In genomic region chr1:66752000-66752592, GRCh38 we compare ENCODE assay signal across 9 cellular contexts. TPM values are rescaled to one million over a fixed set of nuclear protein-coding genes. Genes with fewer than 3 reads are reported as not detected.
DNase-seq lines count a peak whose midpoint lies in the region; ATAC-seq and TF ChIP-seq lines count a peak whose summit lies in the region.
"Had no signal": no experiment of that assay in that cellular context is flagged by ENCODE, and none has a peak within 500 bp of the region (broad histone marks: within the 10 kb centered on the region; RNA-seq: fewer than 3 reads in every experiment).

Gene DYNLT5, plus strand, starts transcription at chr1:66752459. Its CDS starts 2,200 bp downstream, at chr1:66754659.

- TF ChIP-seq CTCF in SK-N-SH (IDR thresholded peaks at IDR 0.05) (no peak), esophagus muscularis mucosa (IDR thresholded peaks at IDR 0.05) (peak in 2 of 3 experiments; percentile 4 to 9), type B pancreatic cell (conservative IDR thresholded peaks at IDR 0.05) (peak; percentile 41)

- H3K27me3 Mint-ChIP-seq in T-helper 17 cell (peaks cover 72% of the 10 kb centered on the region), type B pancreatic cell (peaks cover 59% of the 10 kb centered on the region)

- TF ChIP-seq RAD21 in SK-N-SH (IDR thresholded peaks at IDR 0.05; ENCODE audit: low read length), result no peak

- no peaks in the 10 kb centered on the region for H3F3A ChIP-seq in SK-N-SH (replicated peaks; ENCODE audit: insufficient read depth)

- H3K4me3 ChIP-seq in SK-N-SH (ENCODE audit: low read depth in 2 of 2, low read length in 1 of 2), result no peak within 1 kb of the TSS
- peak within 1 kb of the TSS; percentile 48 to 58 (median 53) for H3K4me3 ChIP-seq in esophagus muscularis mucosa
- peak within 1 kb of the TSS; percentile 25 for H3K4me3 ChIP-seq in mononuclear cell (ENCODE audit: low read length)

- intact Hi-C loops in esophagus muscularis mucosa (cut with DNase I), result no loop called here

- H3K4me1 Mint-ChIP-seq in T-helper 17 cell (peaks cover 14% of the 10 kb centered on the region), type B pancreatic cell (ENCODE audit: unreplicated experiment) (peaks cover 4% of the 10 kb centered on the region)

- H3K36me3 Mint-ChIP-seq in T-helper 17 cell (ENCODE audit: low read depth), result peaks cover 4% of the 10 kb centered on the region
- no peaks in the 10 kb centered on the region for H3K36me3 Mint-ChIP-seq in type B pancreatic cell

- no peaks in the 10 kb centered on the region for H3K79me2 ChIP-seq in SK-N-SH (ENCODE audit: insufficient read depth)

- 95% methylated on average over 24 of the region's 35 CpGs for WGBS in SK-N-SH (ENCODE audit: low lambda C conversion rate)
- WGBS in esophagus muscularis mucosa, result 38% methylated on average over 15 of the region's 35 CpGs

- H3K4me1 ChIP-seq in SK-N-SH (ENCODE audit: control insufficient read depth in 1 of 2, insufficient read depth in 2 of 2, low read depth in 1 of 2, low read length in 1 of 2), result peaks cover 0 to 3% of the 10 kb centered on the region in 2 experiments; a peak in 3 of 4 replicates
- H3K4me1 ChIP-seq in esophagus muscularis mucosa, result peaks cover 7 to 18% (median 14%) of the 10 kb centered on the region in 4 donors
- peaks cover 19% of the 10 kb centered on the region for H3K4me1 ChIP-seq in mononuclear cell (ENCODE audit: insufficient read depth, low read length)

- no peaks in the 10 kb centered on the region for H3K9me3 Mint-ChIP-seq in type B pancreatic cell

- no peaks in the 10 kb centered on the region for H3K9me2 ChIP-seq in SK-N-SH

- no peak for TF ChIP-seq EP300 in SK-N-SH (IDR thresholded peaks at IDR 0.05; ENCODE audit: borderline replicate concordance in 1 of 2, low read depth in 1 of 2, low read length in 1 of 2)
- no peak for TF ChIP-seq EP300 in esophagus muscularis mucosa (IDR thresholded peaks at IDR 0.05)

- H3K27ac Mint-ChIP-seq in T-helper 17 cell (no peak within 1 kb of the TSS), type B pancreatic cell (no peak within 1 kb of the TSS)

- H3K4me2 ChIP-seq in SK-N-SH, result no peak within 1 kb of the TSS

- no peak for TF ChIP-seq POLR2A in esophagus muscularis mucosa (IDR thresholded peaks at IDR 0.05; ENCODE audit: low read depth)

- no peak within 1 kb of the TSS for H3K27ac ChIP-seq in SK-N-SH (ENCODE audit: low read depth in 2 of 2, low read length in 1 of 2)
- peak within 1 kb of the TSS in 2 of 4 donors; percentile 37 to 44 for H3K27ac ChIP-seq in esophagus muscularis mucosa (replicated peaks in 1 of 4)

- H3K27me3 ChIP-seq in SK-N-SH (ENCODE audit: insufficient read depth) (no peaks in the 10 kb centered on the region), esophagus muscularis mucosa (peaks cover 0 to 6% (median 0%) of the 10 kb centered on the region in 4 donors), mononuclear cell (ENCODE audit: insufficient read depth, low read length) (peaks cover 11% of the 10 kb centered on the region)

- CTCF ChIA-PET in SK-N-SH (lab: Yijun Ruan, JAX), result interaction anchor here (1.0 to 1.7 kb wide), 2 partner anchors 13 to 20 kb away, joined by 3 to 7 read pairs; no protein-coding TSS in a partner anchor

- H2AFZ ChIP-seq in SK-N-SH (ENCODE audit: low read depth), result no peak within 1 kb of the TSS

- peak; percentile 47; the same call in 2 of the 3 replicates for ATAC-seq in SK-N-SH treated with all-trans-retinoic acid at 6 μM for 48 hours
- ATAC-seq in T-helper 17 cell, result peak; percentile 45
- no peak for ATAC-seq in GM18520 (IDR thresholded peaks at IDR 0.05; ENCODE audit: unreplicated experiment)

- POLR2A ChIA-PET in SK-N-SH (lab: Yijun Ruan, JAX), result no interaction called here

- H3K9me3 ChIP-seq in SK-N-SH, result no peaks in the 10 kb centered on the region
- H3K9me3 ChIP-seq in T-helper 17 cell (ENCODE audit: control insufficient read depth, low read length, poor library complexity, severe bottlenecking), result no peaks in the 10 kb centered on the region
- H3K9me3 ChIP-seq in esophagus muscularis mucosa, result no peaks in the 10 kb centered on the region
- H3K9me3 ChIP-seq in mononuclear cell (ENCODE audit: low read depth, low read length), result no peaks in the 10 kb centered on the region

- no peaks in the 10 kb centered on the region for H3K36me3 ChIP-seq in SK-N-SH (replicated peaks in 1 of 2; ENCODE audit: control insufficient read depth in 1 of 2, insufficient read depth in 2 of 2, low read length in 1 of 2)
- H3K36me3 ChIP-seq in esophagus muscularis mucosa, result no peaks in the 10 kb centered on the region

- H3K9ac ChIP-seq in SK-N-SH, result no peak within 1 kb of the TSS

- H4K20me1 ChIP-seq in SK-N-SH (ENCODE audit: insufficient read depth), result no peaks in the 10 kb centered on the region

- DNase-seq in SK-N-SH (no peak), T-helper 17 cell (no peak), esophagus muscularis mucosa (ENCODE audit: extremely low spot score) (no peak), type B pancreatic cell (ENCODE audit: extremely low spot score, unreplicated experiment) (peak; percentile 69), NCI-H82 (lab: John Stamatoyannopoulos, UW) (no peak)

- H3K4me3 Mint-ChIP-seq in T-helper 17 cell (peak within 1 kb of the TSS; percentile 80), type B pancreatic cell (peak within 1 kb of the TSS; percentile 78)

TF ChIP-seq in SK-N-SH treated with all-trans-retinoic acid at 6 μM for 48 hours, 23 proteins besides CTCF, POLR2A, EP300 and RAD21 (continues in another document):
- TF ChIP-seq CREB5 (CRISPR knock-in tag; IDR thresholded peaks at IDR 0.05; ENCODE audit: low read depth) (no peak), BACH2 (CRISPR knock-in tag; IDR thresholded peaks at IDR 0.05; ENCODE audit: borderline replicate concordance) (no peak), ZC3H10 (CRISPR knock-in tag; IDR thresholded peaks at IDR 0.05) (no peak), ARNTL (CRISPR knock-in tag; IDR thresholded peaks at IDR 0.05; ENCODE audit: borderline replicate concordance, low read depth) (no peak), PPARA (CRISPR knock-in tag; IDR thresholded peaks at IDR 0.05; ENCODE audit: borderline replicate concordance) (no peak), OSR1 (CRISPR knock-in tag; IDR thresholded peaks at IDR 0.05) (no peak), TCF4 (CRISPR knock-in tag; IDR thresholded peaks at IDR 0.05; ENCODE audit: borderline replicate concordance) (no peak)

TF ChIP-seq in SK-N-SH, 30 proteins besides CTCF, POLR2A, EP300 and RAD21:
- no peak for TF ChIP-seq NFIC (IDR thresholded peaks at IDR 0.05; ENCODE audit: borderline replicate concordance)
- TF ChIP-seq YY1 (IDR thresholded peaks at IDR 0.05; ENCODE audit: low read depth), result no peak
- no peak for TF ChIP-seq EZH2phosphoT487 (IDR thresholded peaks at IDR 0.05; ENCODE audit: borderline replicate concordance, low read depth)
- no peak for TF ChIP-seq TCF12 (IDR thresholded peaks at IDR 0.05)
- no peak for TF ChIP-seq MEF2A (IDR thresholded peaks at IDR 0.05; ENCODE audit: borderline replicate concordance, low read depth)
- no peak for TF ChIP-seq RXRA (IDR thresholded peaks at IDR 0.05; ENCODE audit: borderline replicate concordance, low read depth)
- TF ChIP-seq FOXJ3 (CRISPR knock-in tag; IDR thresholded peaks at IDR 0.05), result no peak

RNA-seq across cellular contexts. Expression of gene DYNLT5, which starts in this region (rescaled TPM):
- polyA plus RNA-seq in SK-N-SH (2012; rRNA removed), result not detected in 2 replicates
- not detected in 2 replicates for polyA plus RNA-seq in SK-N-SH (2012; cell fraction: cytosol; rRNA removed)
- polyA plus RNA-seq in SK-N-SH (2012; cell fraction: nucleus; rRNA removed), result not detected in 2 replicates
- total RNA-seq in T-helper 17 cell (not detected), esophagus muscularis mucosa (1 to 10 TPM; 1.2 to 3.1 (median 1.7) TPM), mononuclear cell (0.10 TPM), type B pancreatic cell (ENCODE audit: low replicate concordance) (4.1 TPM in 1 of 2 replicates, not detected in the other)
- total RNA-seq: T-helper 2 cell treated with Interferon-gamma antibody and Interleukin-4, amounts not matched to agents 100 ng/mL and 5 ng/mL, for 36 hours had no signal

Comparison
In these comparisons a context has a peak if more than half of its experiments do, and no peak if none do; other contexts are left out.
1. Peak in ATAC-seq in T-helper 17 cell; RNA of the gene not detected or under 1 TPM.
2. H3K4me3 ChIP-seq: peak in esophagus muscularis mucosa (4 of 4) and mononuclear cell (single experiment); none in SK-N-SH (0 of 2).